Comparison of ENCODE assay signal across 18 cellular contexts in the genomic region with DNA sequence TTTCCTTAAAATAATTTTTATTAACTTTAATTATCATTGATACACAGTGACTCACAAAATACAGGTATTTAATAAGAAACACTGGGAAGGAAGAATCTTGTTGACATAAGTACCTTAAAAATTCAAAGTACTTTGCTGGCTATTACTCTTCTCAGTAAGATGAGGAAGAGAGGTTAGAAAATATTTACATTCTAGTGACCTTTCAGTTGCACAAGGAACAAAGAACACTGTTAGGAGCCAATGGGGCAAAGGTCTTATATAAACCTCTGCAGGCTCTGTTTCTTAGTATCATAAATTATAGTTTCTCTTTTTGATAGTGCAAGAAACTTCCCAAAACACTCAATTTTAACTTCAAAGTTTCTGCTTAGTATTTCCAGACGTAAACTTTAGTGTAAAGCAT. TPM values are rescaled to one million over a fixed set of nuclear protein-coding genes. Genes with fewer than 3 reads are reported as not detected.
DNase-seq lines count a peak whose midpoint lies in the region; ATAC-seq, FAIRE-seq and TF ChIP-seq lines count a peak whose summit lies in the region.
"Had no signal": no experiment of that assay in that cellular context is flagged by ENCODE, and none has a peak within 500 bp of the region (broad histone marks: within the 10 kb centered on the region; RNA-seq: fewer than 3 reads in every experiment).

No MANE protein-coding gene starts in this region.

- no peak overlapping the region for H3K4me3 ChIP-seq in GM12878
- H3K4me3 ChIP-seq in liver (ENCODE audit: low read depth in 1 of 3, low read length in 3 of 3) = no peak overlapping the region
- H3K4me3 ChIP-seq in small intestine (ENCODE audit: low read depth in 1 of 2, low read length in 2 of 2) = no peak overlapping the region
- H3K4me3 ChIP-seq: K562 had no signal

- H3K4me2 ChIP-seq in GM12878 (ENCODE audit: control insufficient read depth, insufficient read depth) = no peak overlapping the region
- H3K4me2 ChIP-seq: SK-N-SH had no signal

- H3K9me3 ChIP-seq in GM12878 (replicated peaks; ENCODE audit: control insufficient read depth, insufficient read depth, low read length) = no peaks in the 10 kb centered on the region
- H3K9me3 ChIP-seq in liver (ENCODE audit: control insufficient read depth in 4 of 4, low read length in 3 of 4) = no peaks in the 10 kb centered on the region
- no peaks in the 10 kb centered on the region for H3K9me3 ChIP-seq in small intestine (ENCODE audit: control insufficient read depth, low read depth)
- H3K9me3 ChIP-seq: SK-N-SH had no signal

- WGBS in GM12878 (ENCODE audit: insufficient coverage, insufficient replicate concordance, low lambda C conversion rate, missing lambda C conversion rate) = 14% methylated on average over 1 of the region's 1 CpG
- 62% methylated on average over 1 of the region's 1 CpG for whole genome bisulfite sequencing in liver
- 16 to 60% (median 32%) methylated on average over 1 of the region's 1 CpG for WGBS in small intestine, 3 donors

- SMC1A ChIA-PET in GM12878 (lab: Charles Lee; ENCODE audit: uncharacterized antibody, unreplicated experiment) = no interaction called here

- TF ChIP-seq POLR2A in GM12878 (IDR thresholded peaks at IDR 0.05; ENCODE audit: low read depth, low read length) = no peak

- BruUV-seq in GM12878 (replicated peaks; lab: Mats Ljungman, UMichigan) = no TSS peak

- TF ChIP-seq CTCF in GM12878 (IDR thresholded peaks at IDR 0.05 in 2 of 3, conservative IDR thresholded peaks at IDR 0.05 in 1 of 3; ENCODE audit: control insufficient read depth in 2 of 3, extremely low read depth in 1 of 3, insufficient read depth in 1 of 3, low read depth in 3 of 3, low read length in 3 of 3) (no peak), liver (IDR thresholded peaks at IDR 0.05; ENCODE audit: low read depth, low read length, missing input control) (no peak)

- DNase-seq in HCEC 1CT (peak; percentile 19), GM12878 (ENCODE audit: low read depth, low spot score) (no peak), small intestine (peak; percentile 85), NCI-H748 (lab: John Stamatoyannopoulos, UW; ENCODE audit: unreplicated experiment) (no peak), NCI-H524 treated with DMSO at 0.1 percent for 48 hours (lab: John Stamatoyannopoulos, UW) (no peak)
- no peak for DNase-seq in activated naive CD4-positive, alpha-beta T cell treated with Interleukin-2 at 50 U/mL for 16 hours
- DNase-seq: ACHN; CD4-positive, CD25-positive, alpha-beta regulatory T cell; NCI-H1436 treated with DMSO at 0.1 percent for 48 hours; NCI-H2081 treated with DMSO at 0.1 percent for 48 hours; NCI-H2227 treated with DMSO at 0.1 percent for 48 hours; NCI-H69; Right ventricle myocardium superior; SK-N-SH had no signal

- intact Hi-C loops in GM12878 (cut with micrococcal nuclease; ENCODE audit: unreplicated experiment) = no loop called here

- TF ChIP-seq RAD21 in GM12878 (IDR thresholded peaks at IDR 0.05; ENCODE audit: insufficient read depth, low read depth, low read length) (no peak), liver (IDR thresholded peaks at IDR 0.05) (peak; percentile 13 to 21)

- H3K9ac ChIP-seq in GM12878 (ENCODE audit: control insufficient read depth, insufficient read depth, low read length) (no peak overlapping the region), liver (ENCODE audit: low read depth in 1 of 2, low read length in 2 of 2) (no peak overlapping the region)
- H3K9ac ChIP-seq: SK-N-SH had no signal

- RAD21 ChIA-PET in GM12878 (lab: Charles Lee; ENCODE audit: unreplicated experiment) = no interaction called here

- peaks cover 2% of the 10 kb centered on the region; the same call in 1 of the 2 replicates for H3K79me2 ChIP-seq in GM12878 (ENCODE audit: control insufficient read depth, insufficient read depth, low read length)

- no peaks in the 10 kb centered on the region for H3K36me3 ChIP-seq in GM12878 (ENCODE audit: control insufficient read depth in 2 of 2, insufficient read depth in 2 of 2, low read length in 1 of 2)
- no peaks in the 10 kb centered on the region for H3K36me3 ChIP-seq in liver (ENCODE audit: control insufficient read depth in 4 of 4, insufficient read depth in 3 of 4, low read depth in 1 of 4, low read length in 3 of 4)
- H3K36me3 ChIP-seq in small intestine (ENCODE audit: control insufficient read depth in 2 of 2, insufficient read depth in 2 of 2, low read length in 2 of 2) = no peaks in the 10 kb centered on the region

- POLR2A ChIA-PET in GM12878 (lab: Charles Lee) = no interaction called here

- CTCF ChIA-PET in GM12878 (lab: Yijun Ruan, JAX) = interaction anchor here (1.5 to 1.8 kb wide), 2 partner anchors 10 to 284 kb away, joined by 4 read pairs; no protein-coding TSS in a partner anchor

- ATAC-seq in GM12878 = no peak
- ATAC-seq in GM19351 (IDR thresholded peaks at IDR 0.05; ENCODE audit: unreplicated experiment) = no peak

- no peak for FAIRE-seq in GM12878 (lab: Jason Lieb, UNC)
- FAIRE-seq in small intestine (lab: Jason Lieb, UNC) = peak; percentile 51
- FAIRE-seq: H54, K562 had no signal

- no peak overlapping the region for H2AFZ ChIP-seq in GM12878 (ENCODE audit: control insufficient read depth, low read depth, low read length)

- H3K27ac ChIP-seq in GM12878 (ENCODE audit: control insufficient read depth, insufficient read depth) (no peak overlapping the region), liver (ENCODE audit: low read depth in 1 of 2, low read length in 2 of 2) (no peak overlapping the region), small intestine (ENCODE audit: low read depth in 1 of 2, low read length in 1 of 2) (no peak overlapping the region)

- H3K27me3 ChIP-seq in GM12878 (replicated peaks in 1 of 2; ENCODE audit: control insufficient read depth in 2 of 2, insufficient read depth in 2 of 2, low read length in 1 of 2) = no peaks in the 10 kb centered on the region; a peak in 1 of 4 replicates
- no peaks in the 10 kb centered on the region for H3K27me3 ChIP-seq in liver (ENCODE audit: control insufficient read depth in 4 of 4, insufficient read depth in 4 of 4, low read length in 3 of 4)
- no peaks in the 10 kb centered on the region for H3K27me3 ChIP-seq in small intestine (ENCODE audit: control insufficient read depth in 2 of 2, insufficient read depth in 2 of 2, low read length in 2 of 2)

- in situ Hi-C loops in GM12878 (cut with MboI) = no loop called here

- no peak for TF ChIP-seq EP300 in GM12878 (IDR thresholded peaks at IDR 0.05; ENCODE audit: borderline replicate concordance in 1 of 2, control insufficient read depth in 1 of 2, low read depth in 2 of 2, low read length in 2 of 2)

- H4K20me1 ChIP-seq in GM12878 (ENCODE audit: control insufficient read depth, insufficient read depth) = no peaks in the 10 kb centered on the region

- no peaks in the 10 kb centered on the region for H3K4me1 ChIP-seq in GM12878 (ENCODE audit: control insufficient read depth, insufficient read depth, low read length)
- peaks cover 0 to 30% (median 19%) of the 10 kb centered on the region in 4 donors for H3K4me1 ChIP-seq in liver (ENCODE audit: control insufficient read depth in 4 of 4, insufficient read depth in 4 of 4, low read length in 3 of 4)
- H3K4me1 ChIP-seq in small intestine (ENCODE audit: control insufficient read depth in 2 of 2, insufficient read depth in 1 of 2, low read depth in 1 of 2, low read length in 1 of 2) = peaks cover 2 to 4% of the 10 kb centered on the region in 2 donors

TF ChIP-seq in GM12878, 131 proteins besides CTCF, POLR2A, EP300 and RAD21:
- TF ChIP-seq EZH2 (IDR thresholded peaks at IDR 0.05; ENCODE audit: borderline replicate concordance, control insufficient read depth, low read depth, low read length) (no peak), NR2F1 (conservative IDR thresholded peaks at IDR 0.05) (0 out of 2 replicates have a peak, but pooled peaks have one; percentile 30)
TF ChIP-seq in GM12878: peak in this region for 1.

TF ChIP-seq in liver, 16 proteins besides CTCF, POLR2A, EP300 and RAD21 (continues in another document):
- peak; percentile 49 for TF ChIP-seq HNF4G (IDR thresholded peaks at IDR 0.05)
- peak in 1 of 2 donors; percentile 39 for TF ChIP-seq GABPA (IDR thresholded peaks at IDR 0.05 in 1 of 2, conservative IDR thresholded peaks at IDR 0.05 in 1 of 2)
- TF ChIP-seq, protein P1, sequence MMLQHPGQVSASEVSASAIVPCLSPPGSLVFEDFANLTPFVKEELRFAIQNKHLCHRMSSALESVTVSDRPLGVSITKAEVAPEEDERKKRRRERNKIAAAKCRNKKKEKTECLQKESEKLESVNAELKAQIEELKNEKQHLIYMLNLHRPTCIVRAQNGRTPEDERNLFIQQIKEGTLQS (IDR thresholded peaks at IDR 0.05) = no peak
- no peak for TF ChIP-seq EGR1 (IDR thresholded peaks at IDR 0.05; ENCODE audit: low read depth in 2 of 2)
- peak; percentile 86 to 91 for TF ChIP-seq HNF4A (conservative IDR thresholded peaks at IDR 0.05)
- no peak for TF ChIP-seq TAF1 (conservative IDR thresholded peaks at IDR 0.05)
- TF ChIP-seq SP1 (IDR thresholded peaks at IDR 0.05) = peak; percentile 58
- TF ChIP-seq YY1 (IDR thresholded peaks at IDR 0.05) = no peak
- peak in 1 of 2 donors; percentile 41 for TF ChIP-seq JUND (IDR thresholded peaks at IDR 0.05)

RNA-seq across cellular contexts. Expression of a gene that starts 4.8 kb away (rescaled TPM):
- total RNA-seq in GM12878 (2013; cell fraction: nucleolus; rRNA removed) = 61.6 and 78.6 TPM in 2 replicates
- total RNA-seq in GM12878 (2014; rRNA removed) = 30.8 and 37.1 TPM in 2 replicates
- total RNA-seq in GM12878 (2014; rRNA removed; fragmentation: Illumina TruSeq; extraction: Trizol) = 51.1 and 52.2 TPM in 2 replicates
- total RNA-seq in GM12878 (2021) = 40.1 and 41.1 TPM in 2 replicates
- 49.7 TPM for polyA plus RNA-seq in GM12878 (2011; ENCODE audit: low read depth)
- polyA plus RNA-seq in GM12878 (2011; rRNA removed) = 105 and 126 TPM in 2 replicates
- polyA plus RNA-seq in GM12878 (2011; cell fraction: cytosol; rRNA removed) = 34.0 and 65.7 TPM in 2 replicates
- polyA plus RNA-seq in GM12878 (2011; cell fraction: nucleus; rRNA removed) = 24.4 and 28.5 TPM in 2 replicates
- 41.8 and 57.4 TPM in 2 replicates for polyA plus RNA-seq in GM12878 (2012)
- polyA plus RNA-seq in GM12878 (2014; fragmentation: Illumina TruSeq; extraction: Trizol) = 62.2 and 77.2 TPM in 2 replicates
- 10 to 100 TPM; 52.9 to 88.4 TPM for polyA plus RNA-seq in GM12878 (2014; fragmentation: Nextera tagmentation; extraction: Ambion mirVana)
- polyA plus RNA-seq in GM12878 (2014; rRNA removed) = 28.7 and 34.3 TPM in 2 replicates
- 10 to 100 TPM; 49.7 to 53.6 TPM for polyA plus RNA-seq in GM12878 (2016; fragmentation: Nextera tagmentation; extraction: Ambion mirVana)
- polyA minus RNA-seq in GM12878 (2011; rRNA and poly(A)+ RNA removed) = 78.2 and 151 TPM in 2 replicates
- 17.0 and 20.4 TPM in 2 replicates for polyA minus RNA-seq in GM12878 (2011; cell fraction: cytosol; rRNA and poly(A)+ RNA removed)
- 89.5 and 123 TPM in 2 replicates for polyA minus RNA-seq in GM12878 (2011; cell fraction: nucleus; rRNA and poly(A)+ RNA removed)
- total RNA-seq in liver = 10 to 100 TPM; 55.0 to 57.1 TPM
- 10 to 100 TPM; 35.7 to 50.9 TPM for polyA plus RNA-seq in liver
- 10 to 100 TPM; 60.8 to 82.3 (median 80.2) TPM for polyA plus RNA-seq in small intestine

Comparison
In these comparisons a context has a peak if more than half of its experiments do, and no peak if none do; other contexts are left out.
1. DNase-seq: peak in HCEC 1CT (single experiment) and small intestine (single experiment); none in GM12878 (single experiment), NCI-H748 (single experiment), activated naive CD4-positive, alpha-beta T cell treated with Interleukin-2 at 50 U/mL for 16 hours (single experiment) and NCI-H524 treated with DMSO at 0.1 percent for 48 hours (single experiment).